9 cellular contexts compared by ENCODE assay signal in the genomic region with DNA sequence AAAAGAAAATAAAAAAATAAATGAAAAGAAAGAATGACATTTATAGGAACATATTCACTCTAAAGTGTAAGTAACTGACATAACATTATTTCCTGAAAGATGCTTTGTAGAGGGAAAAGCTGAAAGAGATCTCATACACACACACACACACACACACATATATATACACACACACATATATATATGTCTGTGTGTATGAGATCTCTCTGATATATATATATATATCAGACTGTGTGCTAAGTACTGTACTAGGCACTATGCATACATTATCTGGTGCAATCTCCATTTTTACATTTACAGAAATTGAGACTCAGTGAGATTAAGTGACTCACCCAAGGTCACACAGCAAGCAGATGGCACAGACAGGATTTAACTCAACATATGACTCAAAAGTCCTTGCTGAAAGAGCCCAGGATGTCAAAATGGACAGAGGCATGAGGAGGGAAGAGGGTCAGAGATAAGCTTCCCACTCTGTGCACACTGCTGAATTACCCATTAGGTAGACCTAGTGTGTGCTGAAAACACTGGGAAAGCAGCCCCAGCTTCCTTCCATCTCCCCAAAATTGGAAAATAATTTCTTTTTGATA. TPM values are rescaled to one million over a fixed set of nuclear protein-coding genes. Genes with fewer than 3 reads are reported as not detected.
DNase-seq lines count a peak whose midpoint lies in the region; ATAC-seq and TF ChIP-seq lines count a peak whose summit lies in the region.
"Had no signal": no experiment of that assay in that cellular context is flagged by ENCODE, and none has a peak within 500 bp of the region (broad histone marks: within the 10 kb centered on the region; RNA-seq: fewer than 3 reads in every experiment).

No MANE protein-coding gene starts in this region.

- H3K27me3 Mint-ChIP-seq in activated CD4-positive, alpha-beta T cell treated with anti-CD3 and anti-CD28 coated beads, Interleukin-2, amount 10 ng/mL, durations not matched to agents 24 days and 14 days: no peaks in the 10 kb centered on the region

- H3K4me3 ChIP-seq in tibial artery: no peak overlapping the region

- no peak for ATAC-seq in HG03354 (IDR thresholded peaks at IDR 0.05; ENCODE audit: poor library complexity, severe bottlenecking, unreplicated experiment)

- no peaks in the 10 kb centered on the region for H3K9me3 Mint-ChIP-seq in activated CD4-positive, alpha-beta T cell treated with anti-CD3 and anti-CD28 coated beads, Interleukin-2, amount 10 ng/mL, durations not matched to agents 24 days and 14 days

- H3K27me3 ChIP-seq in tibial artery: no peaks in the 10 kb centered on the region

- intact Hi-C loops in activated CD4-positive, alpha-beta T cell treated with anti-CD3 and anti-CD28 coated beads, Interleukin-2, amount 10 ng/mL, durations not matched to agents 24 days and 14 days (cut with micrococcal nuclease): no loop called here
- intact Hi-C loops in tibial artery (cut with DNase I; ENCODE audit: low total_unique reads): no loop called here

- H3K36me3 Mint-ChIP-seq in activated CD4-positive, alpha-beta T cell treated with anti-CD3 and anti-CD28 coated beads, Interleukin-2, amount 10 ng/mL, durations not matched to agents 24 days and 14 days (ENCODE audit: low read depth): no peaks in the 10 kb centered on the region

- H3K36me3 ChIP-seq in tibial artery: no peaks in the 10 kb centered on the region

- H3K9me3 ChIP-seq in tibial artery: no peaks in the 10 kb centered on the region

- no peak overlapping the region for H3K4me3 Mint-ChIP-seq in activated CD4-positive, alpha-beta T cell treated with anti-CD3 and anti-CD28 coated beads, Interleukin-2, amount 10 ng/mL, durations not matched to agents 24 days and 14 days

- peak overlapping the region; percentile 77 to 86 for H3K27ac ChIP-seq in tibial artery

- TF ChIP-seq CTCF in tibial artery (IDR thresholded peaks at IDR 0.05): no peak

- peaks cover 0 to 29% (median 17%) of the 10 kb centered on the region in 4 donors for H3K4me1 ChIP-seq in tibial artery

- H3K27ac Mint-ChIP-seq in activated CD4-positive, alpha-beta T cell treated with anti-CD3 and anti-CD28 coated beads, Interleukin-2, amount 10 ng/mL, durations not matched to agents 24 days and 14 days: peak overlapping the region; percentile 75

- DNase-seq in activated CD4-positive, alpha-beta T cell treated with anti-CD3 and anti-CD28 coated beads, Interleukin-2, amount 10 ng/mL, durations not matched to agents 24 days and 14 days: no peak
- DNase-seq in activated CD4-positive, alpha-beta T cell treated with anti-CD3 and anti-CD28 coated beads for 1 hour: no peak
- DNase-seq in activated CD8-positive, alpha-beta memory T cell treated with anti-CD3 and anti-CD28 coated beads, Interleukin-2, amount 50 U/mL, for 48 hours: peak; percentile 38
- DNase-seq in iris pigment epithelial cell (ENCODE audit: low read depth) (peak; percentile 81), tibial artery (no peak), NAMALWA (ENCODE audit: low spot score) (no peak)
- no peak for DNase-seq in stimulated activated CD4-positive, alpha-beta T cell treated with anti-CD3 and anti-CD28 coated beads, Interleukin-2, amount 100 ng/mL, for 48 hours
- DNase-seq: NCI-H1436 had no signal

- peaks cover 28% of the 10 kb centered on the region for H3K4me1 Mint-ChIP-seq in activated CD4-positive, alpha-beta T cell treated with anti-CD3 and anti-CD28 coated beads, Interleukin-2, amount 10 ng/mL, durations not matched to agents 24 days and 14 days

RNA-seq across cellular contexts. Expression of gene BHLHE40, which starts 15.0 kb away (rescaled TPM):
- 368 and 375 TPM in 2 replicates for total RNA-seq in activated CD4-positive, alpha-beta T cell treated with anti-CD3 and anti-CD28 coated beads, Interleukin-2, amount 10 ng/mL, durations not matched to agents 24 days and 14 days

Comparison
In these comparisons a context has a peak if more than half of its experiments do, and no peak if none do; other contexts are left out.
1. DNase-seq: peak in activated CD8-positive, alpha-beta memory T cell treated with anti-CD3 and anti-CD28 coated beads, Interleukin-2, amount 50 U/mL, for 48 hours (single experiment) and iris pigment epithelial cell (single experiment); none in activated CD4-positive, alpha-beta T cell treated with anti-CD3 and anti-CD28 coated beads, Interleukin-2, amount 10 ng/mL, durations not matched to agents 24 days and 14 days (single experiment), activated CD4-positive, alpha-beta T cell treated with anti-CD3 and anti-CD28 coated beads for 1 hour (single experiment), tibial artery (0 of 2), NAMALWA (single experiment) and stimulated activated CD4-positive, alpha-beta T cell treated with anti-CD3 and anti-CD28 coated beads, Interleukin-2, amount 100 ng/mL, for 48 hours (0 of 2).